ENCODE assay signal across 20 cellular contexts in the genomic region with DNA sequence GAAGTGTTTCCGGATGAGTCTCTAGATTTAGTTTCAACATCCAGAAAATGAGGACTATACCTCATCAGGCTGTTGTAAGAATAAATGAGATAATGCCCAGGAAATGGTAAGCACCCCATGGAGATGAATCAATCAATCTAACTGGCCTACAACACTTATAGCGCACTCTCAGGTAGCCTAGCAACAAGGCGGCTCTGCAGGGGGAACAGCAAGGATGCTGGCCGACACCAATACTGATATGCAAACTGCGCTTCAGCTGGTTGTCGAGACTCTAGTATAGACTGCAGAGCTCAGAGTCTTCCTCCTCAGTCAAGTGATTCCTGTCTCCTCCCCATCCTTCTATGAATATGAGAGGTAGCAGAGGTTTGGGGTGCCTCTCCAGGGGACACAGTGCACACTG.
A peak's percentile ranks its signal among the peaks of the same experiment; 100 is the strongest.
DNase-seq lines count a peak whose midpoint lies in the region; TF ChIP-seq lines count a peak whose summit lies in the region.
"Had no signal": no experiment of that assay in that cellular context is flagged by ENCODE, and none has a peak within 500 bp of the region (broad histone marks: within the 10 kb centered on the region; RNA-seq: fewer than 3 reads in every experiment).

No MANE protein-coding gene starts in this region.

- no peaks in the 10 kb centered on the region for H3K27me3 ChIP-seq in A673 (replicated peaks; ENCODE audit: insufficient read depth, low read depth, low read length, poor library complexity)
- no peaks in the 10 kb centered on the region for H3K27me3 ChIP-seq in neural cell (ENCODE audit: insufficient read depth, low read depth, low read length)
- H3K27me3 ChIP-seq: BLaER1 had no signal

- POLR2A ChIA-PET in A673 (lab: Charles Lee; ENCODE audit: low non-redundant PET) = no interaction called here

- peak; percentile 66 for TF ChIP-seq EP300 in neural cell (conservative IDR thresholded peaks at IDR 0.05; ENCODE audit: poor library complexity, severe bottlenecking)

- no peak overlapping the region for H3K9ac ChIP-seq in neural cell (ENCODE audit: low read length)
- H3K9ac ChIP-seq: BLaER1, GM23248 had no signal

- H3K27ac ChIP-seq in A673 (ENCODE audit: low read depth, low read length, poor library complexity, severe bottlenecking) = peak overlapping the region; percentile 85
- peak overlapping the region; percentile 23 for H3K27ac ChIP-seq in neural cell (ENCODE audit: low read length)
- H3K27ac ChIP-seq: BLaER1, GM23248, HL-60 had no signal

- no TSS peak for BruUV-seq in A673 (replicated peaks; lab: Mats Ljungman, UMichigan)

- H3K4me3 ChIP-seq in A673 (ENCODE audit: low read depth, low read length, poor library complexity, severe bottlenecking) (no peak overlapping the region), neural cell (ENCODE audit: low read length) (peak overlapping the region; percentile 37)
- H3K4me3 ChIP-seq: BLaER1, GM12878, GM23248, HAP-1, K562 had no signal

- CTCF ChIA-PET in A673 (lab: Charles Lee) = no interaction called here

- no peak overlapping the region for H2AFZ ChIP-seq in neural cell (ENCODE audit: low read depth, low read length)
- H2AFZ ChIP-seq: GM23248 had no signal

- no peaks in the 10 kb centered on the region for H3K9me3 ChIP-seq in A673 (ENCODE audit: low read depth, low read length, poor library complexity, severe bottlenecking)
- H3K9me3 ChIP-seq in neural cell (ENCODE audit: low read length) = no peaks in the 10 kb centered on the region
- H3K9me3 ChIP-seq: Caco-2, HAP-1 had no signal

- peak overlapping the region; percentile 13 for H3K4me2 ChIP-seq in neural cell (ENCODE audit: low read length)

- TF ChIP-seq RAD21 in neural cell (conservative IDR thresholded peaks at IDR 0.05) = no peak

- TF ChIP-seq CTCF in A673 (conservative IDR thresholded peaks at IDR 0.05; ENCODE audit: low read depth, low read length) (no peak), neural cell (IDR thresholded peaks at IDR 0.05; ENCODE audit: poor library complexity, severe bottlenecking) (no peak)

- no peaks in the 10 kb centered on the region for H4K20me1 ChIP-seq in neural cell (ENCODE audit: insufficient read depth)
- H4K20me1 ChIP-seq: BLaER1 had no signal

- intact Hi-C loops in A673 (cut with micrococcal nuclease; ENCODE audit: unreplicated experiment) = loop anchor here (10.0 kb wide), 1 partner anchor 348 kb away; no protein-coding TSS in a partner anchor

- H3F3A ChIP-seq in neural cell (ENCODE audit: insufficient read depth, low read length, poor library complexity, severe bottlenecking) = no peaks in the 10 kb centered on the region

- DNase-seq in A673 (ENCODE audit: low spot score) = peak; percentile 71
- DNase-seq in COR-L47 (lab: John Stamatoyannopoulos, UW) = peak; percentile 17
- peak; percentile 14 for DNase-seq in NCI-H226
- no peak for DNase-seq in UCSD-AML1 (lab: John Stamatoyannopoulos, UW; ENCODE audit: unreplicated experiment)
- no peak for DNase-seq in stimulated activated naive CD4-positive, alpha-beta T cell treated with Interleukin-2 at 50 U/mL for 16 hours (lab: John Stamatoyannopoulos, UW)
- DNase-seq in activated CD4-positive, alpha-beta T cell treated with anti-CD3 and anti-CD28 coated beads, Interleukin-2, amount 50 U/mL, for 1 hour = no peak
- DNase-seq: ACHN; Caco-2; CD4-positive, alpha-beta T cell; DND-41; GM23248; NCI-H1092; NCI-H1694; NCI-H510A treated with DMSO at 0.1 percent for 48 hours had no signal

- H3K9me2 ChIP-seq in neural cell (ENCODE audit: insufficient read depth, low read length) = no peaks in the 10 kb centered on the region

- H3K79me2 ChIP-seq in neural cell (replicated peaks; ENCODE audit: insufficient read depth, low read length) = no peaks in the 10 kb centered on the region

- H3K4me1 ChIP-seq in A673 (ENCODE audit: insufficient read depth, low read length, poor library complexity, severe bottlenecking) = peaks cover 57% of the 10 kb centered on the region
- H3K4me1 ChIP-seq: Caco-2, HAP-1 had no signal

- H3K36me3 ChIP-seq in A673 (ENCODE audit: insufficient read depth, low read length, poor library complexity, severe bottlenecking) (no peaks in the 10 kb centered on the region), neural cell (ENCODE audit: insufficient read depth, low read length) (no peaks in the 10 kb centered on the region)
- H3K36me3 ChIP-seq: HAP-1 had no signal

TF ChIP-seq in neural cell, 6 proteins besides CTCF, POLR2A, EP300 and RAD21:
- TF ChIP-seq MXI1 (conservative IDR thresholded peaks at IDR 0.05; ENCODE audit: poor library complexity, severe bottlenecking) (peak; percentile 31), EZH2 (IDR thresholded peaks at IDR 0.05; ENCODE audit: borderline replicate concordance, insufficient read depth, low read length, poor library complexity, severe bottlenecking) (no peak), TAF1 (IDR thresholded peaks at IDR 0.05; ENCODE audit: low read depth) (no peak), POLR2AphosphoS5 (IDR thresholded peaks at IDR 0.05) (peak; percentile 68), SMC3 (conservative IDR thresholded peaks at IDR 0.05; ENCODE audit: poor library complexity) (peak; percentile 20)
- TF ChIP-seq, protein P1, sequence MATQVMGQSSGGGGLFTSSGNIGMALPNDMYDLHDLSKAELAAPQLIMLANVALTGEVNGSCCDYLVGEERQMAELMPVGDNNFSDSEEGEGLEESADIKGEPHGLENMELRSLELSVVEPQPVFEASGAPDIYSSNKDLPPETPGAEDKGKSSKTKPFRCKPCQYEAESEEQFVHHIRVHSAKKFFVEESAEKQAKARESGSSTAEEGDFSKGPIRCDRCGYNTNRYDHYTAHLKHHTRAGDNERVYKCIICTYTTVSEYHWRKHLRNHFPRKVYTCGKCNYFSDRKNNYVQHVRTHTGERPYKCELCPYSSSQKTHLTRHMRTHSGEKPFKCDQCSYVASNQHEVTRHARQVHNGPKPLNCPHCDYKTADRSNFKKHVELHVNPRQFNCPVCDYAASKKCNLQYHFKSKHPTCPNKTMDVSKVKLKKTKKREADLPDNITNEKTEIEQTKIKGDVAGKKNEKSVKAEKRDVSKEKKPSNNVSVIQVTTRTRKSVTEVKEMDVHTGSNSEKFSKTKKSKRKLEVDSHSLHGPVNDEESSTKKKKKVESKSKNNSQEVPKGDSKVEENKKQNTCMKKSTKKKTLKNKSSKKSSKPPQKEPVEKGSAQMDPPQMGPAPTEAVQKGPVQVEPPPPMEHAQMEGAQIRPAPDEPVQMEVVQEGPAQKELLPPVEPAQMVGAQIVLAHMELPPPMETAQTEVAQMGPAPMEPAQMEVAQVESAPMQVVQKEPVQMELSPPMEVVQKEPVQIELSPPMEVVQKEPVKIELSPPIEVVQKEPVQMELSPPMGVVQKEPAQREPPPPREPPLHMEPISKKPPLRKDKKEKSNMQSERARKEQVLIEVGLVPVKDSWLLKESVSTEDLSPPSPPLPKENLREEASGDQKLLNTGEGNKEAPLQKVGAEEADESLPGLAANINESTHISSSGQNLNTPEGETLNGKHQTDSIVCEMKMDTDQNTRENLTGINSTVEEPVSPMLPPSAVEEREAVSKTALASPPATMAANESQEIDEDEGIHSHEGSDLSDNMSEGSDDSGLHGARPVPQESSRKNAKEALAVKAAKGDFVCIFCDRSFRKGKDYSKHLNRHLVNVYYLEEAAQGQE (IDR thresholded peaks at IDR 0.05; ENCODE audit: borderline replicate concordance) = peak; percentile 54

Comparison
In these comparisons a context has a peak if more than half of its experiments do, and no peak if none do; other contexts are left out.
1. DNase-seq: peak in A673 (single experiment), COR-L47 (single experiment) and NCI-H226 (single experiment); none in UCSD-AML1 (single experiment), stimulated activated naive CD4-positive, alpha-beta T cell treated with Interleukin-2 at 50 U/mL for 16 hours (single experiment) and activated CD4-positive, alpha-beta T cell treated with anti-CD3 and anti-CD28 coated beads, Interleukin-2, amount 50 U/mL, for 1 hour (single experiment).